ENCODE assay signal across 33 cellular contexts in genomic region chr9:86955003-86955402, GRCh38. TPM values are rescaled to one million over a fixed set of nuclear protein-coding genes. Genes with fewer than 3 reads are reported as not detected.
DNase-seq lines count a peak whose midpoint lies in the region; ATAC-seq and TF ChIP-seq lines count a peak whose summit lies in the region.
"Had no signal": no experiment of that assay in that cellular context is flagged by ENCODE, and none has a peak within 500 bp of the region (broad histone marks: within the 10 kb centered on the region; RNA-seq: fewer than 3 reads in every experiment).

No MANE protein-coding gene starts in this region.

- WGBS in heart right ventricle, 2 donors: 76 to 91% methylated on average over 2 of the region's 2 CpGs

- H3K4me1 ChIP-seq in left ventricle myocardium inferior (no peaks in the 10 kb centered on the region), heart right ventricle (no peaks in the 10 kb centered on the region), HEK293 (ENCODE audit: control insufficient read depth, insufficient read depth, low read length) (no peaks in the 10 kb centered on the region)
- H3K4me1 ChIP-seq: A549, Caco-2 had no signal

- H3K36me3 Mint-ChIP-seq in nephron (ENCODE audit: low read depth): peaks cover 32% of the 10 kb centered on the region
- H3K36me3 Mint-ChIP-seq: CD14-positive monocyte; CD4-positive, alpha-beta memory T cell; CD4-positive, CD25-positive, alpha-beta regulatory T cell; CD8-positive, alpha-beta memory T cell; CD8-positive, alpha-beta T cell had no signal

- DNase-seq in left ventricle myocardium inferior: no peak
- DNase-seq in heart right ventricle: no peak
- no peak for DNase-seq in mesenteric fat pad (ENCODE audit: low spot score)
- DNase-seq: 8988T; ACHN; AML-193; BE2C; C1 segment of cervical spinal cord; Caco-2; Calu3; CD4-positive, alpha-beta memory T cell; CD4-positive, alpha-beta T cell; CD4-positive, CD25-positive, alpha-beta regulatory T cell; CD8-positive, alpha-beta memory T cell; CD8-positive, alpha-beta T cell; COR-L47; DMS 273 treated with DMSO at 0.1 percent for 48 hours; DMS153; DMS53; DMS79; DMS79 treated with DMSO at 0.1 percent for 48 hours; DND-41; EL had no signal

- POLR2A ChIA-PET in HEK293 (lab: Yijun Ruan, JAX): no interaction called here

- ATAC-seq in heart right ventricle (no peak), HG02588 (IDR thresholded peaks at IDR 0.05; ENCODE audit: unreplicated experiment) (no peak)
- ATAC-seq: A549; CD8-positive, alpha-beta T cell had no signal

- H3K27me3 ChIP-seq in left ventricle myocardium inferior (ENCODE audit: low read depth) (peaks cover 20% of the 10 kb centered on the region), heart right ventricle (peaks cover 0 to 30% (median 0%) of the 10 kb centered on the region in 7 donors)
- H3K27me3 ChIP-seq: BLaER1; BLaER1 treated with 17β-estradiol and CSF1 and Interleukin-3, amounts not matched to agents 10 nM and 100 nM had no signal

- TF ChIP-seq CTCF in left ventricle myocardium inferior (IDR thresholded peaks at IDR 0.05; ENCODE audit: borderline replicate concordance) (no peak), heart right ventricle (IDR thresholded peaks at IDR 0.05) (no peak), HEK293 (tag by site-specific recombination; IDR thresholded peaks at IDR 0.05) (no peak), nephron (IDR thresholded peaks at IDR 0.05; ENCODE audit: unreplicated experiment in 3 of 3) (no peak)

- H3K9me3 Mint-ChIP-seq in nephron: peaks cover 30% of the 10 kb centered on the region
- H3K9me3 Mint-ChIP-seq: CD4-positive, alpha-beta T cell; CD8-positive, alpha-beta memory T cell; CD8-positive, alpha-beta T cell had no signal

- no peaks in the 10 kb centered on the region for H3K27me3 Mint-ChIP-seq in nephron (ENCODE audit: low read depth)

- H3K27ac ChIP-seq in left ventricle myocardium inferior (replicated peaks): peak overlapping the region; percentile 5
- no peak overlapping the region for H3K27ac ChIP-seq in heart right ventricle
- H3K27ac ChIP-seq in HEK293 (ENCODE audit: extremely low read depth, low read depth, low read length): no peak overlapping the region
- H3K27ac ChIP-seq: 22Rv1; A549; BLaER1; BLaER1 treated with 17β-estradiol and CSF1 and Interleukin-3, amounts not matched to agents 10 nM and 100 nM; C4-2B had no signal

- peaks cover 22% of the 10 kb centered on the region for H3K4me1 Mint-ChIP-seq in nephron
- H3K4me1 Mint-ChIP-seq: B cell; CD14-positive monocyte; CD4-positive, alpha-beta memory T cell; CD8-positive, alpha-beta memory T cell had no signal

- H3K27ac Mint-ChIP-seq in nephron: peak overlapping the region; percentile 9 to 87 (median 60)
- H3K27ac Mint-ChIP-seq: B cell; CD14-positive monocyte; CD4-positive, alpha-beta memory T cell; CD4-positive, alpha-beta T cell; CD8-positive, alpha-beta memory T cell; CD8-positive, alpha-beta T cell had no signal

- H3K9me3 ChIP-seq in left ventricle myocardium inferior (replicated peaks) (no peaks in the 10 kb centered on the region), heart right ventricle (peaks cover 0 to 5% (median 0%) of the 10 kb centered on the region in 11 donors), HEK293 (ENCODE audit: control insufficient read depth, insufficient read depth, low read depth, low read length) (no peaks in the 10 kb centered on the region)
- H3K9me3 ChIP-seq: BE2C, Caco-2 had no signal

- intact Hi-C loops in left ventricle myocardium inferior (cut with micrococcal nuclease): no loop called here
- intact Hi-C loops in heart right ventricle (cut with DNase I): loop anchor here in 1 of 10 donors (10.0 kb wide), 1 partner anchor 130 kb away; no protein-coding TSS in a partner anchor

- H3K36me3 ChIP-seq in left ventricle myocardium inferior (no peaks in the 10 kb centered on the region), heart right ventricle (no peaks in the 10 kb centered on the region), HEK293 (ENCODE audit: control insufficient read depth in 2 of 2, insufficient read depth in 1 of 2, low read length in 2 of 2) (no peaks in the 10 kb centered on the region)
- H3K36me3 ChIP-seq: BE2C; BLaER1; BLaER1 treated with 17β-estradiol and CSF1 and Interleukin-3, amounts not matched to agents 10 nM and 100 nM had no signal

- CTCF ChIA-PET in HEK293 (lab: Yijun Ruan, JAX): interaction anchor here (1.0 to 1.1 kb wide), 2 partner anchors 8 to 11 kb away, joined by 5 read pairs; partner anchors contain the start of gene GAS1

- H3K4me3 ChIP-seq in left ventricle myocardium inferior: no peak overlapping the region
- no peak overlapping the region for H3K4me3 ChIP-seq in heart right ventricle
- H3K4me3 ChIP-seq in HEK293 (ENCODE audit: low read depth, low read length): no peak overlapping the region
- H3K4me3 ChIP-seq: A549; BLaER1; BLaER1 treated with 17β-estradiol and CSF1 and Interleukin-3, amounts not matched to agents 10 nM and 100 nM had no signal

- H3K4me3 Mint-ChIP-seq in nephron: no peak overlapping the region
- H3K4me3 Mint-ChIP-seq: B cell; CD14-positive monocyte; CD4-positive, alpha-beta memory T cell; CD4-positive, alpha-beta T cell; CD4-positive, CD25-positive, alpha-beta regulatory T cell; CD8-positive, alpha-beta memory T cell; CD8-positive, alpha-beta T cell had no signal

TF ChIP-seq in HEK293, 187 proteins besides CTCF, POLR2A, EP300 and RAD21:
- TF ChIP-seq ZNF792 (tag by site-specific recombination; IDR thresholded peaks at IDR 0.05) (no peak), ZNF596 (tag by site-specific recombination; IDR thresholded peaks at IDR 0.05) (peak; percentile 97)

RNA-seq across cellular contexts. Expression of gene GAS1, which starts 7.7 kb away (rescaled TPM):
- total RNA-seq in left ventricle myocardium inferior: 11.0 TPM
- total RNA-seq in heart right ventricle: 10 to 100 TPM in 5 of 10 donors, 1 to 10 TPM in 5; 3.2 to 26.3 (median 10.3) TPM
- 10 to 100 TPM in 1 of 2 donors, 1 to 10 TPM in 1; 10.0 to 11.2 TPM for polyA plus RNA-seq in heart right ventricle
- 91.5 TPM for total RNA-seq in mesenteric fat pad
